15 cellular contexts compared by ENCODE assay signal in genomic region chr13:59931621-59932020, GRCh38.
"Had no signal": no experiment of that assay in that cellular context is flagged by ENCODE, and none has a peak within 500 bp of the region (broad histone marks: within the 10 kb centered on the region; RNA-seq: fewer than 3 reads in every experiment).

No MANE protein-coding gene starts in this region.

- H3K4me3 ChIP-seq: ascending aorta, dorsolateral prefrontal cortex, prostate gland, skin epidermis, tibial artery had no signal

- DNase-seq: activated CD4-positive, alpha-beta T cell treated with anti-CD3 and anti-CD28 coated beads, Interleukin-2, amount 50 U/mL, for 48 hours; activated CD8-positive, alpha-beta memory T cell treated with anti-CD3 and anti-CD28 coated beads, Interleukin-2, amount 10 ng/mL, durations not matched to agents 7 days and 5 days; activated naive CD4-positive, alpha-beta T cell treated with anti-CD3 and anti-CD28 coated beads, Interleukin-2, amount 10 ng/mL, durations not matched to agents 7 days and 5 days; activated T-cell treated with anti-CD3 and anti-CD28 coated beads, Interleukin-2, amount 50 U/mL, for 1 hour; dorsolateral prefrontal cortex; endodermal cell; left colon; right cardiac atrium; stimulated activated CD4-positive, alpha-beta T cell treated with anti-CD3 and anti-CD28 coated beads, Interleukin-4, amount 100 ng/mL, for 24 hours; stimulated activated naive CD4-positive, alpha-beta T cell; tibial artery; WERI-Rb-1 had no signal

- ATAC-seq: activated CD8-positive, alpha-beta memory T cell treated with anti-CD3 and anti-CD28 coated beads, Interleukin-2, amount 10 ng/mL, durations not matched to agents 7 days and 5 days; left colon; right cardiac atrium had no signal
